Comparison of ENCODE assay signal across 8 cellular contexts in genomic region chr2:71395471-71395870, GRCh38.
"Had no signal": no experiment of that assay in that cellular context is flagged by ENCODE, and none has a peak within 500 bp of the region (broad histone marks: within the 10 kb centered on the region; RNA-seq: fewer than 3 reads in every experiment).

No MANE protein-coding gene starts in this region.

- H3K9me3 Mint-ChIP-seq: HFFc6 had no signal

- DNase-seq: GM23248, GOT3, H7, HFFc6, IMR-90 had no signal

- H3K4me3 ChIP-seq: GM23248, HAP-1, K562 had no signal

- H3K9me3 ChIP-seq: HAP-1 had no signal

- ATAC-seq: HCT116, K562 had no signal

- H3K4me3 Mint-ChIP-seq: HFFc6 had no signal

- H3K27ac Mint-ChIP-seq: HFFc6 had no signal

- H3K4me1 ChIP-seq: HAP-1 had no signal
